In genomic region chr1:8438449-8438848, GRCh38 we compare ENCODE assay signal across 10 cellular contexts.
DNase-seq lines count a peak whose midpoint lies in the region; ATAC-seq and TF ChIP-seq lines count a peak whose summit lies in the region.
"Had no signal": no experiment of that assay in that cellular context is flagged by ENCODE, and none has a peak within 500 bp of the region (broad histone marks: within the 10 kb centered on the region; RNA-seq: fewer than 3 reads in every experiment).

No MANE protein-coding gene starts in this region.

- H3K27ac ChIP-seq in esophagus muscularis mucosa (replicated peaks in 1 of 4) (peak overlapping the region; percentile 42 to 76 (median 60)), upper lobe of right lung (peak overlapping the region; percentile 52)

- H3K9me3 ChIP-seq in esophagus muscularis mucosa (no peaks in the 10 kb centered on the region), upper lobe of right lung (no peaks in the 10 kb centered on the region)

- peak overlapping the region; percentile 99 for H3K27ac Mint-ChIP-seq in nephron progenitor cell
- H3K27ac Mint-ChIP-seq in T-helper 2 cell treated with Interferon-gamma antibody and Interleukin-4, amounts not matched to agents 5 μg/mL and 100 μg/mL, for 36 hours, result no peak overlapping the region
- H3K27ac Mint-ChIP-seq: activated CD8-positive, alpha-beta T cell treated with anti-CD3 and anti-CD28 coated beads for 36 hours had no signal

- no peak for TF ChIP-seq POLR2A in esophagus muscularis mucosa (IDR thresholded peaks at IDR 0.05; ENCODE audit: low read depth)

- DNase-seq in Right ventricle myocardium superior (no peak), Right ventricle myocardium inferior (ENCODE audit: missing footprints) (no peak), esophagus muscularis mucosa (ENCODE audit: extremely low spot score) (no peak), nephron progenitor cell (no peak), upper lobe of right lung (no peak), H4 (ENCODE audit: low spot score) (no peak), SKM-1 treated with dmso at 0.1 percent for 144 hours (lab: John Stamatoyannopoulos, UW; ENCODE audit: unreplicated experiment) (no peak)
- no peak for DNase-seq in T-helper 2 cell treated with Interferon-gamma antibody and Interleukin-4, amounts not matched to agents 5 μg/mL and 100 μg/mL, for 36 hours (ENCODE audit: low spot score)
- DNase-seq: activated CD8-positive, alpha-beta T cell treated with anti-CD3 and anti-CD28 coated beads for 36 hours; NCI-H2107 had no signal

- TF ChIP-seq EP300 in esophagus muscularis mucosa (IDR thresholded peaks at IDR 0.05), result no peak

- H3K36me3 Mint-ChIP-seq in nephron progenitor cell (ENCODE audit: low read depth), result peaks cover 47% of the 10 kb centered on the region
- H3K36me3 Mint-ChIP-seq in T-helper 2 cell treated with Interferon-gamma antibody and Interleukin-4, amounts not matched to agents 5 μg/mL and 100 μg/mL, for 36 hours (ENCODE audit: low read depth), result peaks cover 13% of the 10 kb centered on the region

- WGBS in esophagus muscularis mucosa, result 52% methylated on average over 5 of the region's 5 CpGs

- intact Hi-C loops in Right ventricle myocardium superior (cut with DNase I), result no loop called here
- intact Hi-C loops in Right ventricle myocardium inferior (cut with DNase I), result no loop called here
- intact Hi-C loops in esophagus muscularis mucosa (cut with DNase I), result no loop called here
- intact Hi-C loops in upper lobe of right lung (cut with DNase I), result no loop called here

- H3K4me3 ChIP-seq in esophagus muscularis mucosa (no peak overlapping the region), upper lobe of right lung (no peak overlapping the region)

- ATAC-seq in Right ventricle myocardium superior (ENCODE audit: poor library complexity), result peak; percentile 46
- no peak for ATAC-seq in Right ventricle myocardium inferior
- no peak for ATAC-seq in upper lobe of right lung
- ATAC-seq: activated CD8-positive, alpha-beta T cell treated with anti-CD3 and anti-CD28 coated beads for 36 hours had no signal

- H3K4me3 Mint-ChIP-seq in nephron progenitor cell, result peak overlapping the region; percentile 75
- no peak overlapping the region for H3K4me3 Mint-ChIP-seq in T-helper 2 cell treated with Interferon-gamma antibody and Interleukin-4, amounts not matched to agents 5 μg/mL and 100 μg/mL, for 36 hours
- H3K4me3 Mint-ChIP-seq: activated CD8-positive, alpha-beta T cell treated with anti-CD3 and anti-CD28 coated beads for 36 hours had no signal

- no peak for TF ChIP-seq CTCF in esophagus muscularis mucosa (IDR thresholded peaks at IDR 0.05)
- TF ChIP-seq CTCF in nephron progenitor cell (IDR thresholded peaks at IDR 0.05), result no peak
- no peak for TF ChIP-seq CTCF in upper lobe of right lung (IDR thresholded peaks at IDR 0.05)

- H3K4me1 ChIP-seq in esophagus muscularis mucosa, result peaks cover 34 to 54% (median 48%) of the 10 kb centered on the region in 4 donors
- peaks cover 12% of the 10 kb centered on the region for H3K4me1 ChIP-seq in upper lobe of right lung

- H3K27me3 ChIP-seq in esophagus muscularis mucosa (no peaks in the 10 kb centered on the region), upper lobe of right lung (no peaks in the 10 kb centered on the region)

- H3K27me3 Mint-ChIP-seq in nephron progenitor cell (ENCODE audit: low read depth, poor library complexity), result no peaks in the 10 kb centered on the region
- H3K27me3 Mint-ChIP-seq in T-helper 2 cell treated with Interferon-gamma antibody and Interleukin-4, amounts not matched to agents 5 μg/mL and 100 μg/mL, for 36 hours (ENCODE audit: low read depth), result no peaks in the 10 kb centered on the region
- H3K27me3 Mint-ChIP-seq: activated CD8-positive, alpha-beta T cell treated with anti-CD3 and anti-CD28 coated beads for 36 hours had no signal

- peaks cover 13% of the 10 kb centered on the region for H3K9me3 Mint-ChIP-seq in nephron progenitor cell
- peaks cover 7% of the 10 kb centered on the region for H3K9me3 Mint-ChIP-seq in T-helper 2 cell treated with Interferon-gamma antibody and Interleukin-4, amounts not matched to agents 5 μg/mL and 100 μg/mL, for 36 hours
- H3K9me3 Mint-ChIP-seq: activated CD8-positive, alpha-beta T cell treated with anti-CD3 and anti-CD28 coated beads for 36 hours had no signal

- peaks cover 69% of the 10 kb centered on the region for H3K4me1 Mint-ChIP-seq in nephron progenitor cell
- peaks cover 6% of the 10 kb centered on the region for H3K4me1 Mint-ChIP-seq in T-helper 2 cell treated with Interferon-gamma antibody and Interleukin-4, amounts not matched to agents 5 μg/mL and 100 μg/mL, for 36 hours (ENCODE audit: low read depth)

- H3K36me3 ChIP-seq in esophagus muscularis mucosa, result no peaks in the 10 kb centered on the region
- no peaks in the 10 kb centered on the region for H3K36me3 ChIP-seq in upper lobe of right lung
